In genomic region chr2:59933948-59934347, GRCh38 we compare ENCODE assay signal across 4 cellular contexts.
"Had no signal": no experiment of that assay in that cellular context is flagged by ENCODE, and none has a peak within 500 bp of the region (broad histone marks: within the 10 kb centered on the region; RNA-seq: fewer than 3 reads in every experiment).

No MANE protein-coding gene starts in this region.

- H3K27ac ChIP-seq: GM23248 had no signal

- H3K4me1 ChIP-seq: HAP-1 had no signal

- H3K9me3 ChIP-seq: HAP-1 had no signal

- H3K4me3 ChIP-seq: GM23248, GM23338, HAP-1 had no signal

- H3K9ac ChIP-seq: GM23248 had no signal

- H3K4me2 ChIP-seq: GM23338 had no signal

- H3K36me3 ChIP-seq: HAP-1 had no signal

- ATAC-seq: GM23338, HCT116 had no signal

- H2AFZ ChIP-seq: GM23248, GM23338 had no signal
